8 cellular contexts compared by ENCODE assay signal in the genomic region with DNA sequence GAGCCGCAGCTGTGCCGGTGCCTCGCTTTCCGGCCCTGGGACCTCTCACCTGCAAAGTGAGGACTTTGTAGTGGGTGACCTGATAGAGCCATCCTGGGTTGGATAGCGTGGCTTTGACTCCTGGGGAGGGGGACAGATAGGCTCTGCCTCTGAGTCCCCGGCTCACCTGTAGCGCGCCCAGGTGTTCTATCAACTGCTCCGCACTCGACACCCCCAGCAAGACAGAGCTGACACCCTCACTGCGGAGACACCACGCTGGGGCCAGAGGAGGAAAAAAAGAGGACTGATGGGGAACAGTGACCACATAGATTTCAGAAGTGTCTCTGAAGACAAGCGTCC. TPM values are rescaled to one million over a fixed set of nuclear protein-coding genes. Genes with fewer than 3 reads are reported as not detected.
DNase-seq lines count a peak whose midpoint lies in the region; ATAC-seq and TF ChIP-seq lines count a peak whose summit lies in the region.

No MANE protein-coding gene starts in this region.

- H3K27ac Mint-ChIP-seq in WTC11 = no peak overlapping the region

- no peaks in the 10 kb centered on the region for H3K79me2 ChIP-seq in DND-41 (ENCODE audit: insufficient read depth, low read length)

- H3K4me1 ChIP-seq in DND-41 (ENCODE audit: insufficient read depth, low read length) (no peaks in the 10 kb centered on the region; the same call in 1 of the 2 replicates), psoas muscle (peaks cover 8% of the 10 kb centered on the region)

- H3K36me3 ChIP-seq in DND-41 (ENCODE audit: insufficient read depth, low read length) (no peaks in the 10 kb centered on the region), psoas muscle (ENCODE audit: insufficient read depth in 1 of 2, low read depth in 1 of 2) (no peaks in the 10 kb centered on the region)

- intact Hi-C loops in psoas muscle (cut with DNase I) = no loop called here

- CTCF ChIA-PET in WTC11 (lab: Charles Lee) = interaction anchor here (0.8 to 1.8 kb wide), 4 partner anchors 10 to 134 kb away, joined by 3 to 7 read pairs (median 4); no protein-coding TSS in a partner anchor

- WGBS in psoas muscle, 3 donors = 65 to 68% (median 66%) methylated on average over 13 of the region's 13 CpGs

- TF ChIP-seq CTCF in DND-41 (IDR thresholded peaks at IDR 0.05; ENCODE audit: borderline replicate concordance, extremely low read depth, low read length, poor library complexity, severe bottlenecking) (no peak), WTC11 (IDR thresholded peaks at IDR 0.05) (no peak), foreskin fibroblast (IDR thresholded peaks at IDR 0.05; ENCODE audit: low read depth, low read length) (no peak), psoas muscle (IDR thresholded peaks at IDR 0.05) (no peak)

- peaks cover 94% of the 10 kb centered on the region for H3K27me3 Mint-ChIP-seq in WTC11 (ENCODE audit: low read depth)

- H3K9ac ChIP-seq in DND-41 (ENCODE audit: low read depth, low read length) = peak overlapping the region; percentile 22; the same call in 1 of the 2 replicates

- H3K9me3 Mint-ChIP-seq in WTC11 = 0 out of 2 replicates have a peak, but pooled peaks cover 3% of the 10 kb centered on the region

- H3K4me3 Mint-ChIP-seq in WTC11 = peak overlapping the region; percentile 58

- H4K20me1 ChIP-seq in DND-41 (ENCODE audit: insufficient read depth, low read length) = no peaks in the 10 kb centered on the region

- H3K9me3 ChIP-seq in DND-41 (ENCODE audit: insufficient read depth, low read length, severe bottlenecking) = no peaks in the 10 kb centered on the region
- no peaks in the 10 kb centered on the region for H3K9me3 ChIP-seq in psoas muscle

- H3K4me1 Mint-ChIP-seq in WTC11 = peaks cover 9% of the 10 kb centered on the region

- POLR2A ChIA-PET in WTC11 (lab: Charles Lee) = no interaction called here

- ATAC-seq in DND-41 (ENCODE audit: insufficient read depth, low read depth) (no peak), WTC11 (no peak; the same call in 1 of the 2 replicates), psoas muscle (peak in 3 of 4 donors; percentile 3 to 21 (median 14)), HG03097 (IDR thresholded peaks at IDR 0.05; ENCODE audit: low FRiP score, unreplicated experiment) (no peak), HG02763 (IDR thresholded peaks at IDR 0.05; ENCODE audit: unreplicated experiment) (no peak)

- H3K27ac ChIP-seq in DND-41 (ENCODE audit: low read length) (no peak overlapping the region), psoas muscle (peak overlapping the region; percentile 58)

- no peaks in the 10 kb centered on the region for H3K36me3 Mint-ChIP-seq in WTC11

- H3K4me2 ChIP-seq in DND-41 (ENCODE audit: insufficient read depth, low read length) = peak overlapping the region; percentile 20; the same call in 1 of the 2 replicates

- DNase-seq in DND-41 (no peak), WTC11 (ENCODE audit: low spot score) (no peak), foreskin fibroblast (no peak), psoas muscle (no peak), HPDE6-E6E7 (ENCODE audit: extremely low spot score) (no peak), glomerular visceral epithelial cell (ENCODE audit: extremely low spot score) (no peak)

- H2AFZ ChIP-seq in DND-41 (ENCODE audit: low read depth, low read length) = 0 out of 2 replicates have a peak overlapping the region, but pooled peaks have one; percentile 27

- H3K27me3 ChIP-seq in DND-41 (ENCODE audit: insufficient read depth, low read length, poor library complexity) (no peaks in the 10 kb centered on the region), psoas muscle (ENCODE audit: insufficient read depth in 3 of 3, low read length in 2 of 3) (no peaks in the 10 kb centered on the region)

- no peak overlapping the region for H3K4me3 ChIP-seq in DND-41 (ENCODE audit: low read depth in 1 of 2, low read length in 2 of 2)
- H3K4me3 ChIP-seq in foreskin fibroblast (ENCODE audit: low read depth in 1 of 2, low read length in 2 of 2) = peak overlapping the region; percentile 37 to 60
- H3K4me3 ChIP-seq in psoas muscle = peak overlapping the region; percentile 69

TF ChIP-seq in WTC11, 78 proteins besides CTCF, POLR2A, EP300 and RAD21:
- no peak for TF ChIP-seq SMAD3 (CRISPR knock-in tag; IDR thresholded peaks at IDR 0.05; ENCODE audit: borderline replicate concordance)
- TF ChIP-seq ZNF396 (CRISPR knock-in tag; IDR thresholded peaks at IDR 0.05; ENCODE audit: borderline replicate concordance) = no peak
- no peak for TF ChIP-seq NFATC4 (CRISPR knock-in tag; IDR thresholded peaks at IDR 0.05)
- TF ChIP-seq, protein P1, sequence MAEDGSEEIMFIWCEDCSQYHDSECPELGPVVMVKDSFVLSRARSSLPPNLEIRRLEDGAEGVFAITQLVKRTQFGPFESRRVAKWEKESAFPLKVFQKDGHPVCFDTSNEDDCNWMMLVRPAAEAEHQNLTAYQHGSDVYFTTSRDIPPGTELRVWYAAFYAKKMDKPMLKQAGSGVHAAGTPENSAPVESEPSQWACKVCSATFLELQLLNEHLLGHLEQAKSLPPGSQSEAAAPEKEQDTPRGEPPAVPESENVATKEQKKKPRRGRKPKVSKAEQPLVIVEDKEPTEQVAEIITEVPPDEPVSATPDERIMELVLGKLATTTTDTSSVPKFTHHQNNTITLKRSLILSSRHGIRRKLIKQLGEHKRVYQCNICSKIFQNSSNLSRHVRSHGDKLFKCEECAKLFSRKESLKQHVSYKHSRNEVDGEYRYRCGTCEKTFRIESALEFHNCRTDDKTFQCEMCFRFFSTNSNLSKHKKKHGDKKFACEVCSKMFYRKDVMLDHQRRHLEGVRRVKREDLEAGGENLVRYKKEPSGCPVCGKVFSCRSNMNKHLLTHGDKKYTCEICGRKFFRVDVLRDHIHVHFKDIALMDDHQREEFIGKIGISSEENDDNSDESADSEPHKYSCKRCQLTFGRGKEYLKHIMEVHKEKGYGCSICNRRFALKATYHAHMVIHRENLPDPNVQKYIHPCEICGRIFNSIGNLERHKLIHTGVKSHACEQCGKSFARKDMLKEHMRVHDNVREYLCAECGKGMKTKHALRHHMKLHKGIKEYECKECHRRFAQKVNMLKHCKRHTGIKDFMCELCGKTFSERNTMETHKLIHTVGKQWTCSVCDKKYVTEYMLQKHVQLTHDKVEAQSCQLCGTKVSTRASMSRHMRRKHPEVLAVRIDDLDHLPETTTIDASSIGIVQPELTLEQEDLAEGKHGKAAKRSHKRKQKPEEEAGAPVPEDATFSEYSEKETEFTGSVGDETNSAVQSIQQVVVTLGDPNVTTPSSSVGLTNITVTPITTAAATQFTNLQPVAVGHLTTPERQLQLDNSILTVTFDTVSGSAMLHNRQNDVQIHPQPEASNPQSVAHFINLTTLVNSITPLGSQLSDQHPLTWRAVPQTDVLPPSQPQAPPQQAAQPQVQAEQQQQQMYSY (CRISPR knock-in tag; IDR thresholded peaks at IDR 0.05) = no peak

RNA-seq across cellular contexts. Expression of a gene that starts 6.4 kb away (rescaled TPM):
- total RNA-seq in WTC11 (2021) = 3.2 to 6.7 TPM (median 6.5 TPM) in 3 replicates
- under 1 TPM in 3 of 4 donors, not detected in 1; 0.38 to 0.77 (median 0.57) TPM for total RNA-seq in psoas muscle
- under 1 TPM; 0.18 to 0.52 (median 0.21) TPM for polyA plus RNA-seq in psoas muscle

RNA-seq across cellular contexts. Expression of a gene that starts 7.2 kb away (rescaled TPM):
- 0.83 to 1.8 TPM (median 0.94 TPM) in 3 replicates for total RNA-seq in WTC11 (2021)
- 1 to 10 TPM in 2 of 4 donors, under 1 TPM in 2; 0.62 to 2.6 (median 1.0) TPM for total RNA-seq in psoas muscle
- 1 to 10 TPM; 1.5 to 2.4 (median 1.6) TPM for polyA plus RNA-seq in psoas muscle

RNA-seq across cellular contexts. Expression of a gene that starts 8.5 kb away (rescaled TPM):
- total RNA-seq in WTC11 (2021) (99.7 to 135 TPM (median 125 TPM) in 3 replicates), psoas muscle (10 to 100 TPM; 47.7 to 84.9 (median 75.0) TPM)
- 10 to 100 TPM; 64.0 to 78.4 (median 76.1) TPM for polyA plus RNA-seq in psoas muscle

RNA-seq across cellular contexts. Expression of a gene that starts 8.7 kb away (rescaled TPM):
- 37.0 to 39.7 TPM (median 38.5 TPM) in 3 replicates for total RNA-seq in WTC11 (2021)
- total RNA-seq in psoas muscle = 1 to 10 TPM; 5.5 to 9.5 (median 7.4) TPM
- polyA plus RNA-seq in psoas muscle = 1 to 10 TPM; 5.9 to 9.6 (median 8.8) TPM

RNA-seq across cellular contexts. Expression of a gene that starts 34.7 kb away (rescaled TPM):
- total RNA-seq in WTC11 (2021) = 38.9 to 42.0 TPM (median 39.5 TPM) in 3 replicates
- total RNA-seq in psoas muscle = 10 to 100 TPM in 1 of 4 donors, 1 to 10 TPM in 3; 5.8 to 13.1 (median 7.5) TPM
- 1 to 10 TPM; 3.3 to 6.9 (median 6.8) TPM for polyA plus RNA-seq in psoas muscle

Comparison
In these comparisons a context has a peak if more than half of its experiments do, and no peak if none do; other contexts are left out.
1. ATAC-seq: peak in psoas muscle (3 of 4); none in DND-41 (single experiment), WTC11 (single experiment), HG03097 (single experiment) and HG02763 (single experiment).
2. H3K4me3 ChIP-seq: peak in foreskin fibroblast (2 of 2) and psoas muscle (single experiment); none in DND-41 (0 of 2).